In genomic region chr17:15465045-15465701, GRCh38 we compare ENCODE assay signal across 19 cellular contexts.
"Had no signal": no experiment of that assay in that cellular context is flagged by ENCODE, and none has a peak within 500 bp of the region (broad histone marks: within the 10 kb centered on the region; RNA-seq: fewer than 3 reads in every experiment).

No MANE protein-coding gene starts in this region.

- H3K9me3 ChIP-seq: body of pancreas, left ventricle myocardium inferior, pancreas, thyroid gland had no signal

- H3K27ac ChIP-seq: pancreas had no signal

- H3K27me3 ChIP-seq: body of pancreas, pancreas, thyroid gland had no signal

- ATAC-seq: body of pancreas, esophagus mucosa had no signal

- H3K36me3 ChIP-seq: left ventricle myocardium inferior, pancreas, thyroid gland had no signal

- DNase-seq: activated CD4-positive, alpha-beta T cell treated with anti-CD3 and anti-CD28 coated beads for 4 hours; activated CD4-positive, alpha-beta T cell treated with anti-CD3 and anti-CD28 coated beads, Interleukin-2, amount 50 U/mL, for 48 hours; activated CD4-positive, CD25-positive, alpha-beta regulatory T cell; activated CD8-positive, alpha-beta memory T cell treated with anti-CD3 and anti-CD28 coated beads, Interleukin-2, amount 50 U/mL, for 48 hours; activated naive CD4-positive, alpha-beta T cell treated with Interleukin-2 at 50 U/mL for 16 hours; activated naive CD8-positive, alpha-beta T cell treated with anti-CD3 and anti-CD28 coated beads for 36 hours; activated T-cell treated with anti-CD3 and anti-CD28 coated beads, Interleukin-2, amount 50 U/mL, for 48 hours; body of pancreas; effector memory CD4-positive, alpha-beta T cell; glutamatergic neuron; hippocampal formation; left ventricle myocardium inferior; pancreas; stimulated activated CD4-positive, alpha-beta T cell treated with anti-CD3 and anti-CD28 coated beads, Interleukin-1b, Interleukin-23, amount 100 ng/mL, for 48 hours; T1000; thyroid gland had no signal

- FAIRE-seq: frontal cortex, pancreas had no signal

- H3K4me3 ChIP-seq: body of pancreas, left ventricle myocardium inferior, pancreas, skin epidermis, thyroid gland had no signal

- H3K4me1 ChIP-seq: pancreas had no signal
